In genomic region chr7:57250801-57251200, GRCh38 we compare ENCODE assay signal across 32 cellular contexts.
"Had no signal": no experiment of that assay in that cellular context is flagged by ENCODE, and none has a peak within 500 bp of the region (broad histone marks: within the 10 kb centered on the region; RNA-seq: fewer than 3 reads in every experiment).

No MANE protein-coding gene starts in this region.

- H3K9me3 ChIP-seq: neutrophil, psoas muscle, right lobe of liver, thoracic aorta, thyroid gland had no signal

- H3K27ac ChIP-seq: neutrophil, ovary, parathyroid adenoma, psoas muscle, right lobe of liver, sigmoid colon, spleen, thoracic aorta, thyroid gland, tibial nerve, upper lobe of left lung had no signal

- H3K27ac Mint-ChIP-seq: naive B cell; naive thymus-derived CD8-positive, alpha-beta T cell; natural killer cell treated with Interleukin-12 subunit alpha and Interleukin-12 subunit beta and Interleukin-15 and Interleukin-18, amount 100 ng/mL, for 72 hours; nephron progenitor cell; progenitor cell of endocrine pancreas; stimulated activated memory B cell treated with anti-CD40 and anti-IgM and Interleukin-4, amounts not matched to agents 10 μg/mL and 1 μg/mL and 100 μg/mL, for 72 hours; stimulated activated naive CD8-positive, alpha-beta T cell treated with anti-CD3 and anti-CD28 coated beads, Interleukin-15, amount 100 ng/mL, for 72 hours had no signal

- DNase-seq: naive B cell; naive thymus-derived CD8-positive, alpha-beta T cell; nephron progenitor cell; nucleus accumbens; ovary; posterior cingulate gyrus; psoas muscle; right cardiac atrium; right lobe of liver; stimulated activated CD4-positive, alpha-beta T cell treated with anti-CD3 and anti-CD28 coated beads, Interleukin-12 subunit alpha, Interleukin-12 subunit beta, amount 100 ng/mL, for 4 hours; stimulated activated CD4-positive, alpha-beta T cell treated with anti-CD3 and anti-CD28 coated beads, Interleukin-1b, Interleukin-23, amount 100 ng/mL, for 48 hours; stimulated activated CD4-positive, alpha-beta T cell treated with anti-CD3 and anti-CD28 coated beads, Interleukin-4, amount 100 ng/mL, for 1 hour; stimulated activated CD4-positive, alpha-beta T cell treated with anti-CD3 and anti-CD28 coated beads, Interleukin-4, amount 100 ng/mL, for 4 hours; stimulated activated CD8-positive, alpha-beta memory T cell treated with anti-CD3 and anti-CD28 coated beads, Interleukin-4, amount 100 ng/mL, for 48 hours; stimulated activated naive CD4-positive, alpha-beta T cell; stimulated activated naive CD8-positive, alpha-beta T cell treated with anti-CD3 and anti-CD28 coated beads, Interleukin-15, amount 100 ng/mL, for 72 hours; stimulated activated naive CD8-positive, alpha-beta T cell treated with anti-CD3 and anti-CD28 coated beads, Interleukin-15, Interleukin-2, amounts not matched to agents 100 U/mL and 50 U/mL, for 24 hours; thyroid gland; trophoblast cell; upper lobe of left lung had no signal

- H3K4me1 ChIP-seq: parathyroid adenoma, psoas muscle, right lobe of liver, sigmoid colon, spleen, thyroid gland, tibial nerve, upper lobe of left lung had no signal

- H3K27me3 ChIP-seq: neutrophil, ovary, right lobe of liver, sigmoid colon, spleen, thyroid gland, tibial nerve, upper lobe of left lung had no signal

- H3K4me1 Mint-ChIP-seq: naive B cell; naive thymus-derived CD8-positive, alpha-beta T cell; nephron progenitor cell; neural crest cell; stimulated activated memory B cell treated with anti-CD40 and anti-IgM and Interleukin-4, amounts not matched to agents 10 μg/mL and 1 μg/mL and 100 μg/mL, for 72 hours; stimulated activated naive CD8-positive, alpha-beta T cell treated with anti-CD3 and anti-CD28 coated beads, Interleukin-15, amount 100 ng/mL, for 72 hours had no signal

- H3K27me3 Mint-ChIP-seq: naive B cell; naive thymus-derived CD8-positive, alpha-beta T cell; natural killer cell treated with Interleukin-12 subunit alpha and Interleukin-12 subunit beta and Interleukin-15 and Interleukin-18, amount 100 ng/mL, for 72 hours; progenitor cell of endocrine pancreas; stimulated activated memory B cell treated with anti-CD40 and anti-IgM and Interleukin-4, amounts not matched to agents 10 μg/mL and 1 μg/mL and 100 μg/mL, for 72 hours; stimulated activated naive CD8-positive, alpha-beta T cell treated with anti-CD3 and anti-CD28 coated beads, Interleukin-15, amount 100 ng/mL, for 72 hours had no signal

- FAIRE-seq: urothelium cell line had no signal

- ATAC-seq: naive thymus-derived CD8-positive, alpha-beta T cell; natural killer cell treated with Interleukin-12 subunit alpha and Interleukin-12 subunit beta and Interleukin-15 and Interleukin-18, amount 100 ng/mL, for 72 hours; psoas muscle; right cardiac atrium; right lobe of liver; stimulated activated memory B cell treated with anti-CD40 and anti-IgM and Interleukin-4, amounts not matched to agents 10 μg/mL and 1 μg/mL and 100 μg/mL, for 72 hours; stimulated activated naive CD8-positive, alpha-beta T cell treated with anti-CD3 and anti-CD28 coated beads, Interleukin-15, amount 100 ng/mL, for 72 hours; stimulated activated naive CD8-positive, alpha-beta T cell treated with anti-CD3 and anti-CD28 coated beads, Interleukin-15, Interleukin-2, amounts not matched to agents 100 U/mL and 50 U/mL, for 24 hours had no signal

- H3K36me3 Mint-ChIP-seq: stimulated activated memory B cell treated with anti-CD40 and anti-IgM and Interleukin-4, amounts not matched to agents 10 μg/mL and 1 μg/mL and 100 μg/mL, for 72 hours had no signal

- H3K4me3 Mint-ChIP-seq: naive B cell; naive thymus-derived CD8-positive, alpha-beta T cell; natural killer cell treated with Interleukin-12 subunit alpha and Interleukin-12 subunit beta and Interleukin-15 and Interleukin-18, amount 100 ng/mL, for 72 hours; nephron progenitor cell; neural crest cell; stimulated activated memory B cell treated with anti-CD40 and anti-IgM and Interleukin-4, amounts not matched to agents 10 μg/mL and 1 μg/mL and 100 μg/mL, for 72 hours; stimulated activated naive CD8-positive, alpha-beta T cell treated with anti-CD3 and anti-CD28 coated beads, Interleukin-15, amount 100 ng/mL, for 72 hours had no signal

- H3K4me3 ChIP-seq: ovary, psoas muscle, right lobe of liver, sigmoid colon, smooth muscle cell, spleen, thoracic aorta, thyroid gland, tibial nerve, upper lobe of left lung had no signal

- H3K36me3 ChIP-seq: neutrophil, ovary, right lobe of liver, sigmoid colon, spleen, thoracic aorta, thyroid gland, tibial nerve, upper lobe of left lung had no signal
